1 cellular context compared by ENCODE assay signal in genomic region chr2:54604771-54605350, GRCh38.
TF ChIP-seq lines count a peak whose summit lies in the region.

No MANE protein-coding gene starts in this region.

TF ChIP-seq in SK-N-SH treated with all-trans-retinoic acid at 6 μM for 48 hours, 23 proteins besides CTCF, POLR2A, EP300 and RAD21 (continued from another document):
- TF ChIP-seq CSRNP3 (CRISPR knock-in tag; IDR thresholded peaks at IDR 0.05) (no peak), CSDC2 (CRISPR knock-in tag; IDR thresholded peaks at IDR 0.05) (no peak), ZNF565 (CRISPR knock-in tag; conservative IDR thresholded peaks at IDR 0.05; ENCODE audit: low read depth) (no peak), TOX (CRISPR knock-in tag; IDR thresholded peaks at IDR 0.05; ENCODE audit: borderline replicate concordance) (no peak)
